Comparison of ENCODE assay signal across 16 cellular contexts in the genomic region with DNA sequence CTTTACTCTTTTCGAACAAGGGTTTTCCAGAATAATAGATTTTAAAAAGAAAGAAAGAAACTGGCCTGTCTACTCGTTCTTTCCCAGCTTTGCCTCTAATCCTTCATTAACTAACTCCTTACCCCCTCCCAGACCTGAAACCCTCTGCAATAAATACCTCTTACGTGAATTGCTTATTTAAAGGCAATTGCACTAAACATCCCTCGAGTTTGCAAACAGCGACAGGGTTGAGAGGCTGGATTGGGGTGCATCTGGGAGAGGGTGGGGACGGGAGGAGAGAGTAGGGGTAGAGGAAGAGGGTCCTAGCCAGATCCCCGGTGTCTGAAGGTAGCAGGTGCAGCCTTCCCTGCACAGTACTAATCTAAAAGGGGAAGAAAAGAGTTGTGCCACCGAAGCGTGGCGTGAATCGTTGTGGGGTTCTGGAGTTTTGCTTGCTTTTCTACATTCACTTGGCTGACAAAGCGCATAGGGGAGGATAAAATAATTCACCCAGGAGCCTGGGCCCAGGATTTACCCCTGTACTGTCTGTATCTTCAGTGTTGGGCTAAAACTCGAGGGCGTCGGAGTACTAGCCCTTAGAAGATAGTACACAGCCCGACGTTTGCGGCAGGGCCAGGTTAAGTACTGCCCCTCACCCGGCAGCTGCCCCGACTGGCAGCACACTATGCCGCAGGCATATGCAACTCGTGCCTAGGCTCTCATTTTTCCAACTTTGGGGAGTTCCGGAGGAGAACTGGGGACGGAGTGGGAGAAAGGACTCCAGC. TPM values are rescaled to one million over a fixed set of nuclear protein-coding genes. Genes with fewer than 3 reads are reported as not detected.
DNase-seq lines count a peak whose midpoint lies in the region; ATAC-seq lines count a peak whose summit lies in the region.
"Had no signal": no experiment of that assay in that cellular context is flagged by ENCODE, and none has a peak within 500 bp of the region (broad histone marks: within the 10 kb centered on the region; RNA-seq: fewer than 3 reads in every experiment).

No MANE protein-coding gene starts in this region.

- DNase-seq in activated T-cell treated with anti-CD3 and anti-CD28 coated beads, Interleukin-2, amount 50 U/mL, for 4 hours, result no peak
- no peak for DNase-seq in activated T-cell treated with anti-CD3 and anti-CD28 coated beads, Interleukin-2, amount 50 U/mL, for 1 hour
- no peak for DNase-seq in activated T-cell treated with anti-CD3 and anti-CD28 coated beads, Interleukin-2, amount 50 U/mL, for 72 hours
- peak in 1 of 2 donors; percentile 20 for DNase-seq in stimulated activated naive CD8-positive, alpha-beta T cell treated with anti-CD3 and anti-CD28 coated beads, Interleukin-15, amount 100 ng/mL, for 72 hours
- DNase-seq in NCI-H2196 (lab: John Stamatoyannopoulos, UW; ENCODE audit: unreplicated experiment), result no peak
- DNase-seq in NCI-H774 (lab: John Stamatoyannopoulos, UW), result no peak
- DNase-seq: activated effector memory CD4-positive, alpha-beta T cell treated with Interleukin-2 at 50 U/mL for 16 hours; NCI-H146; NCI-H524 treated with DMSO at 0.1 percent for 48 hours; PC-9; right cardiac atrium; stimulated activated CD4-positive, alpha-beta T cell treated with anti-CD3 and anti-CD28 coated beads, Interleukin-2, amount 100 ng/mL, for 24 hours; trophoblast cell had no signal

- no peak overlapping the region for H3K9ac ChIP-seq in iPS-20b (ENCODE audit: low read depth, low read length)

- H3K27me3 ChIP-seq in iPS-20b (ENCODE audit: insufficient read depth, low read length), result peaks cover 100% of the 10 kb centered on the region

- peaks cover 24% of the 10 kb centered on the region; the same call in 1 of the 2 replicates for H3K4me1 ChIP-seq in iPS-20b (ENCODE audit: insufficient read depth, low read length)

- peak overlapping the region; percentile 58; the same call in 1 of the 2 replicates for H3K4me3 ChIP-seq in iPS-20b (ENCODE audit: low read length)
- H3K4me3 ChIP-seq: PC-9 had no signal

- peaks cover 42% of the 10 kb centered on the region for H3K4me1 Mint-ChIP-seq in activated T-cell treated with anti-CD3 and anti-CD28 coated beads, Interleukin-2, amount 50 U/mL, for 4 hours (ENCODE audit: low read depth)
- peaks cover 69% of the 10 kb centered on the region for H3K4me1 Mint-ChIP-seq in activated T-cell treated with anti-CD3 and anti-CD28 coated beads, Interleukin-2, amount 50 U/mL, for 72 hours (ENCODE audit: low read depth)
- peaks cover 74% of the 10 kb centered on the region for H3K4me1 Mint-ChIP-seq in stimulated activated naive CD8-positive, alpha-beta T cell treated with anti-CD3 and anti-CD28 coated beads, Interleukin-15, amount 100 ng/mL, for 72 hours

- H3K9me3 ChIP-seq in iPS-20b (ENCODE audit: insufficient read depth, low read depth, low read length), result peaks cover 14% of the 10 kb centered on the region; the same call in 1 of the 2 replicates

- H3K27me3 Mint-ChIP-seq in activated T-cell treated with anti-CD3 and anti-CD28 coated beads, Interleukin-2, amount 50 U/mL, for 4 hours (ENCODE audit: low read depth), result peaks cover 83% of the 10 kb centered on the region
- H3K27me3 Mint-ChIP-seq in activated T-cell treated with anti-CD3 and anti-CD28 coated beads, Interleukin-2, amount 50 U/mL, for 72 hours (ENCODE audit: low read depth), result peaks cover 94% of the 10 kb centered on the region
- peaks cover 95% of the 10 kb centered on the region for H3K27me3 Mint-ChIP-seq in stimulated activated naive CD8-positive, alpha-beta T cell treated with anti-CD3 and anti-CD28 coated beads, Interleukin-15, amount 100 ng/mL, for 72 hours

- H3K36me3 Mint-ChIP-seq in activated T-cell treated with anti-CD3 and anti-CD28 coated beads, Interleukin-2, amount 50 U/mL, for 4 hours (ENCODE audit: insufficient read depth), result no peaks in the 10 kb centered on the region
- peaks cover 4 to 11% of the 10 kb centered on the region in 2 donors for H3K36me3 Mint-ChIP-seq in activated T-cell treated with anti-CD3 and anti-CD28 coated beads, Interleukin-2, amount 50 U/mL, for 72 hours (ENCODE audit: insufficient read depth in 2 of 2)

- peak overlapping the region; percentile 2 for H3K4me3 Mint-ChIP-seq in activated T-cell treated with anti-CD3 and anti-CD28 coated beads, Interleukin-2, amount 50 U/mL, for 4 hours
- peak overlapping the region; percentile 73 to 74 for H3K4me3 Mint-ChIP-seq in activated T-cell treated with anti-CD3 and anti-CD28 coated beads, Interleukin-2, amount 50 U/mL, for 72 hours
- H3K4me3 Mint-ChIP-seq in stimulated activated naive CD8-positive, alpha-beta T cell treated with anti-CD3 and anti-CD28 coated beads, Interleukin-15, amount 100 ng/mL, for 72 hours, result peak overlapping the region; percentile 80 to 81

- peaks cover 13% of the 10 kb centered on the region for H3K9me3 Mint-ChIP-seq in activated T-cell treated with anti-CD3 and anti-CD28 coated beads, Interleukin-2, amount 50 U/mL, for 4 hours
- H3K9me3 Mint-ChIP-seq in activated T-cell treated with anti-CD3 and anti-CD28 coated beads, Interleukin-2, amount 50 U/mL, for 72 hours, result peaks cover 3 to 4% of the 10 kb centered on the region in 2 donors
- H3K9me3 Mint-ChIP-seq in stimulated activated naive CD8-positive, alpha-beta T cell treated with anti-CD3 and anti-CD28 coated beads, Interleukin-15, amount 100 ng/mL, for 72 hours, result peaks cover 5 to 11% of the 10 kb centered on the region in 2 donors

- H3K27ac ChIP-seq in iPS-20b (ENCODE audit: low read length), result no peak overlapping the region
- H3K27ac ChIP-seq: PC-9 had no signal

- no peak overlapping the region for H3K27ac Mint-ChIP-seq in activated T-cell treated with anti-CD3 and anti-CD28 coated beads, Interleukin-2, amount 50 U/mL, for 72 hours
- no peak overlapping the region for H3K27ac Mint-ChIP-seq in stimulated activated naive CD8-positive, alpha-beta T cell treated with anti-CD3 and anti-CD28 coated beads, Interleukin-15, amount 100 ng/mL, for 72 hours

- no peak for ATAC-seq in activated T-cell treated with anti-CD3 and anti-CD28 coated beads, Interleukin-2, amount 50 U/mL, for 4 hours
- no peak for ATAC-seq in activated T-cell treated with anti-CD3 and anti-CD28 coated beads, Interleukin-2, amount 50 U/mL, for 72 hours (replicated peaks in 1 of 2)
- no peak for ATAC-seq in stimulated activated naive CD8-positive, alpha-beta T cell treated with anti-CD3 and anti-CD28 coated beads, Interleukin-15, amount 100 ng/mL, for 72 hours
- no peak for ATAC-seq in GM21423 (IDR thresholded peaks at IDR 0.05; ENCODE audit: unreplicated experiment)
- ATAC-seq: right cardiac atrium had no signal

- no peaks in the 10 kb centered on the region for H3K36me3 ChIP-seq in iPS-20b (ENCODE audit: insufficient read depth, low read depth, low read length)

RNA-seq across cellular contexts. Expression of a gene that starts 1.9 kb away (rescaled TPM):
- total RNA-seq in activated T-cell treated with anti-CD3 and anti-CD28 coated beads, Interleukin-2, amount 50 U/mL, for 4 hours, result not detected
- not detected for total RNA-seq in activated T-cell treated with anti-CD3 and anti-CD28 coated beads, Interleukin-2, amount 50 U/mL, for 72 hours
- total RNA-seq: lower leg skin, PC-9, right cardiac atrium had no signal

RNA-seq across cellular contexts. Expression of a gene that starts 25.3 kb away (rescaled TPM):
- under 1 TPM in 1 of 3 donors, not detected in 2; 0.08 TPM for total RNA-seq in activated T-cell treated with anti-CD3 and anti-CD28 coated beads, Interleukin-2, amount 50 U/mL, for 4 hours
- total RNA-seq in activated T-cell treated with anti-CD3 and anti-CD28 coated beads, Interleukin-2, amount 50 U/mL, for 72 hours, result under 1 TPM in 1 of 2 donors, not detected in 1; 0.07 TPM
- total RNA-seq: lower leg skin, right cardiac atrium had no signal

Comparison
In these comparisons a context has a peak if more than half of its experiments do, and no peak if none do; other contexts are left out.
1. H3K4me3 Mint-ChIP-seq: peak in every context shown above with its lines; median percentile 80 in stimulated activated naive CD8-positive, alpha-beta T cell treated with anti-CD3 and anti-CD28 coated beads, Interleukin-15, amount 100 ng/mL, for 72 hours; 74 in activated T-cell treated with anti-CD3 and anti-CD28 coated beads, Interleukin-2, amount 50 U/mL, for 72 hours; 2 in activated T-cell treated with anti-CD3 and anti-CD28 coated beads, Interleukin-2, amount 50 U/mL, for 4 hours.